Comparison of ENCODE assay signal across 12 cellular contexts in genomic region chrX:72394518-72395163, GRCh38.
A peak's percentile ranks its signal among the peaks of the same experiment; 100 is the strongest.
DNase-seq lines count a peak whose midpoint lies in the region; ATAC-seq and TF ChIP-seq lines count a peak whose summit lies in the region.
"Had no signal": no experiment of that assay in that cellular context is flagged by ENCODE, and none has a peak within 500 bp of the region (broad histone marks: within the 10 kb centered on the region; RNA-seq: fewer than 3 reads in every experiment).

No MANE protein-coding gene starts in this region.

- H3K9me3 Mint-ChIP-seq in MCF 10A (ENCODE audit: unreplicated experiment) (no peaks in the 10 kb centered on the region), chondrocyte (ENCODE audit: low read depth) (no peaks in the 10 kb centered on the region)
- H3K9me3 Mint-ChIP-seq: stimulated activated naive CD8-positive, alpha-beta T cell treated with anti-CD3 and anti-CD28 coated beads, Interleukin-15, amount 100 ng/mL, for 72 hours had no signal

- no peak overlapping the region for H3K4me3 ChIP-seq in mammary epithelial cell (replicated peaks in 1 of 3; ENCODE audit: insufficient read depth in 1 of 3, low read depth in 2 of 3, low read length in 3 of 3)
- H3K4me3 ChIP-seq in mesenchymal stem cell (ENCODE audit: insufficient read depth in 1 of 2, low read depth in 1 of 2, low read length in 2 of 2), result peak overlapping the region in 1 of 2 experiments; percentile 15
- no peak overlapping the region for H3K4me3 ChIP-seq in aorta (ENCODE audit: low read length in 2 of 2)

- H3K4me1 ChIP-seq in mammary epithelial cell (ENCODE audit: insufficient read depth, low read length) (no peaks in the 10 kb centered on the region), mesenchymal stem cell (ENCODE audit: control insufficient read depth, insufficient read depth, low read depth, low read length) (no peaks in the 10 kb centered on the region), aorta (ENCODE audit: control insufficient read depth in 1 of 2, insufficient read depth in 2 of 2, low read length in 2 of 2) (no peaks in the 10 kb centered on the region)
- H3K4me1 ChIP-seq: BE2C had no signal

- no peak overlapping the region for H2BK120ac ChIP-seq in mesenchymal stem cell (ENCODE audit: low read depth, low read length)

- H3K27me3 ChIP-seq in mammary epithelial cell (ENCODE audit: insufficient read depth, low read length) (no peaks in the 10 kb centered on the region), mesenchymal stem cell (ENCODE audit: control insufficient read depth in 1 of 2, insufficient read depth in 1 of 2, low read length in 2 of 2) (peaks cover 0 to 33% of the 10 kb centered on the region in 2 experiments), aorta (ENCODE audit: control insufficient read depth in 1 of 2, insufficient read depth in 2 of 2, low read length in 1 of 2) (no peaks in the 10 kb centered on the region)
- H3K27me3 ChIP-seq: BE2C had no signal

- no peak overlapping the region for H2AK5ac ChIP-seq in mesenchymal stem cell (ENCODE audit: low read length, severe bottlenecking)

- H3K27me3 Mint-ChIP-seq in MCF 10A (ENCODE audit: insufficient read depth, unreplicated experiment), result peaks cover 78% of the 10 kb centered on the region
- H3K27me3 Mint-ChIP-seq in chondrocyte (ENCODE audit: low read depth), result no peaks in the 10 kb centered on the region
- H3K27me3 Mint-ChIP-seq: stimulated activated naive CD8-positive, alpha-beta T cell treated with anti-CD3 and anti-CD28 coated beads, Interleukin-15, amount 100 ng/mL, for 72 hours had no signal

- H2AFZ ChIP-seq in mammary epithelial cell (ENCODE audit: low read depth, low read length) (no peak overlapping the region), mesenchymal stem cell (ENCODE audit: low read depth, low read length) (no peak overlapping the region)

- H3K4ac ChIP-seq in mesenchymal stem cell (ENCODE audit: low read depth in 1 of 2, low read length in 2 of 2), result no peak overlapping the region

- dilution Hi-C loops in mammary epithelial cell (cut with HindIII; ENCODE audit: low sequenced_read_pairs), result no loop called here

- H3K36me3 Mint-ChIP-seq in MCF 10A (ENCODE audit: insufficient read depth, unreplicated experiment) (no peaks in the 10 kb centered on the region), chondrocyte (ENCODE audit: low read depth) (peaks cover 1% of the 10 kb centered on the region)

- H3K4me1 Mint-ChIP-seq in MCF 10A (ENCODE audit: insufficient read depth, unreplicated experiment) (peaks cover 6% of the 10 kb centered on the region), chondrocyte (ENCODE audit: low read depth) (peaks cover 24% of the 10 kb centered on the region)
- H3K4me1 Mint-ChIP-seq: stimulated activated naive CD8-positive, alpha-beta T cell treated with anti-CD3 and anti-CD28 coated beads, Interleukin-15, amount 100 ng/mL, for 72 hours had no signal

- no peaks in the 10 kb centered on the region for H4K20me1 ChIP-seq in mammary epithelial cell (ENCODE audit: insufficient read depth, low read length)

- no peak overlapping the region for H3K23ac ChIP-seq in mesenchymal stem cell (ENCODE audit: low read length in 2 of 2)

- H3K4me2 ChIP-seq in mammary epithelial cell (ENCODE audit: insufficient read depth, low read depth, low read length) (no peak overlapping the region), mesenchymal stem cell (ENCODE audit: low read length, poor library complexity, severe bottlenecking) (no peak overlapping the region)

- WGBS in mammary epithelial cell (ENCODE audit: low coverage, missing lambda C conversion rate), result 40% methylated on average over 8 of the region's 8 CpGs
- 87% methylated on average over 6 of the region's 8 CpGs for WGBS in mesenchymal stem cell
- WGBS in aorta, 2 donors, result 31 to 32% methylated on average over 8 of the region's 8 CpGs

- H3K36me3 ChIP-seq in mammary epithelial cell (ENCODE audit: insufficient read depth, low read length) (no peaks in the 10 kb centered on the region), mesenchymal stem cell (ENCODE audit: control insufficient read depth in 1 of 2, insufficient read depth in 2 of 2, low read depth in 1 of 2, low read length in 2 of 2) (no peaks in the 10 kb centered on the region), aorta (ENCODE audit: control insufficient read depth in 1 of 2, insufficient read depth in 2 of 2, low read length in 1 of 2) (no peaks in the 10 kb centered on the region)
- H3K36me3 ChIP-seq: BE2C had no signal

- DNase-seq in MCF 10A (ENCODE audit: unreplicated experiment) (no peak), mammary epithelial cell (no peak), chondrocyte (ENCODE audit: low spot score) (no peak), mesenchymal stem cell (peak; percentile 14), aorta (peak in 1 of 2 donors; percentile 46), GM10266 (ENCODE audit: extremely low spot score) (no peak)
- DNase-seq: BE2C; NCI-H1105; stimulated activated naive CD8-positive, alpha-beta T cell treated with anti-CD3 and anti-CD28 coated beads, Interleukin-15, amount 100 ng/mL, for 72 hours had no signal

- POLR2A ChIA-PET in MCF 10A (lab: Yijun Ruan, JAX), result no interaction called here

- peak overlapping the region; percentile 16 for H3K27ac Mint-ChIP-seq in MCF 10A (ENCODE audit: low read depth, unreplicated experiment)
- peak overlapping the region; percentile 68 for H3K27ac Mint-ChIP-seq in chondrocyte (ENCODE audit: unreplicated experiment)
- H3K27ac Mint-ChIP-seq: stimulated activated naive CD8-positive, alpha-beta T cell treated with anti-CD3 and anti-CD28 coated beads, Interleukin-15, amount 100 ng/mL, for 72 hours had no signal

- H3K27ac ChIP-seq in mammary epithelial cell (ENCODE audit: insufficient read depth, low read depth, low read length), result no peak overlapping the region
- H3K27ac ChIP-seq in mesenchymal stem cell (ENCODE audit: low read length, poor library complexity, severe bottlenecking), result no peak overlapping the region
- no peak overlapping the region for H3K27ac ChIP-seq in aorta (ENCODE audit: low read depth in 1 of 2, low read length in 2 of 2)

- H3K79me1 ChIP-seq in mesenchymal stem cell (replicated peaks; ENCODE audit: low read length, poor library complexity, severe bottlenecking), result no peaks in the 10 kb centered on the region

- BruUV-seq in MCF 10A (replicated peaks; lab: Mats Ljungman, UMichigan), result no TSS peak
- no TSS peak for BruUV-seq in mammary epithelial cell (replicated peaks; lab: Mats Ljungman, UMichigan)

- no peak overlapping the region for H2BK12ac ChIP-seq in mesenchymal stem cell (ENCODE audit: low read length in 2 of 2)

- H3K18ac ChIP-seq in mesenchymal stem cell (ENCODE audit: low read depth in 1 of 2, low read length in 2 of 2), result no peak overlapping the region

- CTCF ChIA-PET in MCF 10A (lab: Yijun Ruan, JAX) (no interaction called here), mammary epithelial cell (lab: Charles Lee; ENCODE audit: low non-redundant PET) (no interaction called here)

- ATAC-seq in aorta (ENCODE audit: low FRiP score) (peak; percentile 62), GM21723 (IDR thresholded peaks at IDR 0.05; ENCODE audit: unreplicated experiment) (no peak), HG02973 (IDR thresholded peaks at IDR 0.05; ENCODE audit: unreplicated experiment) (no peak)
- ATAC-seq: HCT116; stimulated activated naive CD8-positive, alpha-beta T cell treated with anti-CD3 and anti-CD28 coated beads, Interleukin-15, amount 100 ng/mL, for 72 hours had no signal

- no peaks in the 10 kb centered on the region for H3K79me2 ChIP-seq in mammary epithelial cell (ENCODE audit: insufficient read depth, low read length)

- TF ChIP-seq CTCF in MCF 10A (IDR thresholded peaks at IDR 0.05; ENCODE audit: unreplicated experiment) (no peak), mammary epithelial cell (conservative IDR thresholded peaks at IDR 0.05 in 1 of 2, IDR thresholded peaks at IDR 0.05 in 1 of 2; ENCODE audit: extremely low read depth in 1 of 2, insufficient read depth in 1 of 2, low read depth in 1 of 2, low read length in 2 of 2) (no peak), chondrocyte (IDR thresholded peaks at IDR 0.05) (no peak), GM10266 (IDR thresholded peaks at IDR 0.05; ENCODE audit: control insufficient read depth, insufficient read depth, low read depth, missing control alignments) (no peak)

- intact Hi-C loops in MCF 10A (cut with micrococcal nuclease) (no loop called here), mammary epithelial cell (cut with micrococcal nuclease) (no loop called here), aorta (cut with DNase I) (no loop called here)

- H3K14ac ChIP-seq in mesenchymal stem cell (ENCODE audit: low read length in 2 of 2), result no peak overlapping the region

- no peak overlapping the region for H3K4me3 Mint-ChIP-seq in MCF 10A (ENCODE audit: unreplicated experiment)
- no peak overlapping the region for H3K4me3 Mint-ChIP-seq in chondrocyte (ENCODE audit: unreplicated experiment)
- H3K4me3 Mint-ChIP-seq: stimulated activated naive CD8-positive, alpha-beta T cell treated with anti-CD3 and anti-CD28 coated beads, Interleukin-15, amount 100 ng/mL, for 72 hours had no signal

- H4K8ac ChIP-seq in mesenchymal stem cell (ENCODE audit: low read length), result no peak overlapping the region

- no peak overlapping the region for H2BK5ac ChIP-seq in mesenchymal stem cell (ENCODE audit: low read depth, low read length, poor library complexity, severe bottlenecking)

- H3K9me3 ChIP-seq in mammary epithelial cell (replicated peaks; ENCODE audit: insufficient read depth, low read length) (no peaks in the 10 kb centered on the region), mesenchymal stem cell (ENCODE audit: control insufficient read depth, low read length) (no peaks in the 10 kb centered on the region), aorta (ENCODE audit: control insufficient read depth, low read length) (no peaks in the 10 kb centered on the region)
- H3K9me3 ChIP-seq: BE2C had no signal

- in situ Hi-C loops in mammary epithelial cell (cut with MboI; ENCODE audit: low sequenced_read_pairs in 2 of 2), result no loop called here

- H2BK15ac ChIP-seq in mesenchymal stem cell (ENCODE audit: low read depth, poor library complexity, severe bottlenecking), result no peak overlapping the region

- no peak overlapping the region for H4K91ac ChIP-seq in mesenchymal stem cell (ENCODE audit: low read length)

- H3K9ac ChIP-seq in mammary epithelial cell (ENCODE audit: insufficient read depth, low read length) (no peak overlapping the region), mesenchymal stem cell (ENCODE audit: low read length) (no peak overlapping the region)
